8 cellular contexts compared by ENCODE assay signal in the genomic region with DNA sequence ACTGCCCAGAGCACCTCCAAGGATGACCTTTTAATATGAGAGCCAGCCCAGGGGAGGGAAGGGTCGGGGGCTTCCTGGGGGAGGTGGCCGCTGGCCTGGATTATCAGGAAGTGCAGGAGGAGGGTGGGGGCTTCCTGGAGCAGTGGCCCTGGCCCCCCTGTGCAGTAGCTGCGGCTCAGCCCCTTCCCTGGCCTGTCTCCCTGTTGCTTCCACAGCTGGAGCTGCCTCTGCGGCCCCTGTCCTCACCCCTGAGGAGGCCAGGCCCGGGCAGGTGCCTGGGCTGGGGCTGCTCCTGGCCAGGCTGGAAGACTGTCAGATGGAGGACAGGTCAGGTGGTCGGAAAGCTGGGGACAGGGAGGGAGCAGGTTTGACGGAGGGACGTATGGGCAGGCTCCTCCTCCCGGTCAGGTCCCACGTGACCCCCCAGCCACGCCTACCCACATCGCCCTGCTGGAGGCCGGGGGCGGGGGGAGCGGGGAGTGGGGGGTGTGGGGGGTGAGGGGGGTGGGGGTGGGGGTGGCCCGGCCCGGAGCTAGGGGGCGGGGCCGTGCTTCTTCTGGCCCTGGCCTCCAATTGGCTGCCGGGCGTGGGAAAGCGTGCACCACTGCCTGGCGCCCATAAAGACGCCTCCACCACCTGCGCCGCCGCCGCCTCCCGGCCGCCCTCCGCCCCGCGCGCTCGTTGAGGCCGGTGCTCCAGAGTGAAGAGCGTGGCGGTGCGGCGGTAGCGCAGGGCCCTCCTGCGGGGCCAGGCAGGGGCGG. TPM values are rescaled to one million over a fixed set of nuclear protein-coding genes. Genes with fewer than 3 reads are reported as not detected.
DNase-seq lines count a peak whose midpoint lies in the region; ATAC-seq, FAIRE-seq and TF ChIP-seq lines count a peak whose summit lies in the region.

No MANE protein-coding gene starts in this region.

- H3K14ac ChIP-seq in H1 (ENCODE audit: insufficient read length), result no peak overlapping the region

- H3K56ac ChIP-seq in H1 (replicated peaks; ENCODE audit: insufficient read length, low read depth, low read length), result peak overlapping the region; percentile 82

- H3K9ac ChIP-seq in H1 (replicated peaks in 1 of 4; ENCODE audit: extremely low read depth in 1 of 4, low read depth in 3 of 4, low read length in 3 of 4), result peak overlapping the region in 3 of 4 experiments; percentile 34 to 44 (median 39); a peak in 2 of 7 replicates

- ATAC-seq in HG03442 (IDR thresholded peaks at IDR 0.05; ENCODE audit: unreplicated experiment), result peak; percentile 30

- FAIRE-seq in H1 (lab: Jason Lieb, UNC), result no peak

- H3K9me3 ChIP-seq in H1 (ENCODE audit: insufficient read depth in 2 of 2, low read depth in 1 of 2, low read length in 1 of 2), result no peaks in the 10 kb centered on the region

- WGBS in H1 (ENCODE audit: extremely low coverage in 1 of 2, insufficient coverage in 1 of 2, insufficient read length in 1 of 2, insufficient replicate concordance in 2 of 2, low coverage in 1 of 2, low lambda C conversion rate in 2 of 2, missing lambda C conversion rate in 1 of 2), 2 experiments, result 12% methylated on average over 8 of the region's 43 CpGs; no CpG with 5 or more reads in 1 of the 2 experiments

- H2BK120ac ChIP-seq in H1 (replicated peaks; ENCODE audit: low read depth, low read length), result no peak overlapping the region

- no peak overlapping the region for H2AK5ac ChIP-seq in H1 (ENCODE audit: low read depth, low read length)

- TF ChIP-seq CTCF in H1 (IDR thresholded peaks at IDR 0.05; ENCODE audit: control extremely low read depth in 1 of 3, insufficient read depth in 1 of 3, low read depth in 1 of 3, low read length in 3 of 3), result no peak

- peaks cover 10% of the 10 kb centered on the region; the same call in 1 of the 2 replicates for H3K23me2 ChIP-seq in H1 (ENCODE audit: low read depth, low read length)

- no peak overlapping the region for H3K27ac ChIP-seq in H1 (ENCODE audit: low read depth, low read length)

- H2BK20ac ChIP-seq in H1 (ENCODE audit: low read length), result no peak overlapping the region

- TF ChIP-seq EP300 in H1 (IDR thresholded peaks at IDR 0.05; ENCODE audit: borderline replicate concordance in 1 of 2, low read depth in 2 of 2, low read length in 2 of 2), result no peak

- H2BK5ac ChIP-seq in H1 (ENCODE audit: low read depth, low read length), result peak overlapping the region; percentile 87

- H4K20me1 ChIP-seq in H1 (replicated peaks in 1 of 2; ENCODE audit: control insufficient read depth in 1 of 2, insufficient read depth in 2 of 2, low read length in 2 of 2), result no peaks in the 10 kb centered on the region

- H4K5ac ChIP-seq in H1 (ENCODE audit: insufficient read length, low read depth, low read length), result peak overlapping the region; percentile 90

- no peaks in the 10 kb centered on the region for H3K79me2 ChIP-seq in H1 (ENCODE audit: control insufficient read depth in 1 of 2, insufficient read depth in 2 of 2, low read length in 2 of 2)

- H2BK12ac ChIP-seq in H1 (ENCODE audit: low read depth, low read length), result no peak overlapping the region

- POLR2A ChIA-PET in H1 (lab: Charles Lee; ENCODE audit: partially characterized antibody), result interaction anchor here (0.5 to 1.7 kb wide), 6 partner anchors 9 to 807 kb away, joined by 3 to 5 read pairs (median 4); partner anchors contain the start of genes HES5 and PANK4

- H2AFZ ChIP-seq in H1 (ENCODE audit: low read length), result no peak overlapping the region

- no peaks in the 10 kb centered on the region for H3K79me1 ChIP-seq in H1 (ENCODE audit: low read depth, low read length)

- no peak overlapping the region for H2BK15ac ChIP-seq in H1 (ENCODE audit: low read length)

- H3K23ac ChIP-seq in H1 (ENCODE audit: insufficient read length), result no peak overlapping the region

- CTCF ChIA-PET in H1 (lab: Charles Lee; ENCODE audit: partially characterized antibody), result interaction anchor here (0.7 to 3.3 kb wide), 7 partner anchors 11 to 947 kb away, joined by 3 to 16 read pairs (median 4); partner anchors contain the start of gene PEX10

- peak overlapping the region; percentile 91 for H4K91ac ChIP-seq in H1 (replicated peaks; ENCODE audit: insufficient read length, low read length)

- H3K4ac ChIP-seq in H1 (replicated peaks; ENCODE audit: insufficient read length, low read depth, low read length), result peak overlapping the region; percentile 96

- TF ChIP-seq RAD21 in H1 (IDR thresholded peaks at IDR 0.05 in 1 of 2, conservative IDR thresholded peaks at IDR 0.05 in 1 of 2; ENCODE audit: low read depth in 2 of 2, low read length in 2 of 2), result no peak

- peaks cover 0 to 15% (median 8%) of the 10 kb centered on the region in 4 experiments; a peak in 4 of 7 replicates for H3K27me3 ChIP-seq in H1 (replicated peaks in 1 of 4; ENCODE audit: control insufficient read depth in 3 of 4, extremely low read depth in 1 of 4, insufficient read depth in 3 of 4, low read length in 3 of 4)

- peak overlapping the region; percentile 82 to 92 for H3K4me2 ChIP-seq in H1 (ENCODE audit: insufficient read depth in 1 of 2, low read depth in 2 of 2, low read length in 2 of 2)

- peak overlapping the region; percentile 78 for H3K18ac ChIP-seq in H1 (ENCODE audit: extremely low read depth, low read length)

- peak overlapping the region; percentile 88 for H4K8ac ChIP-seq in H1 (ENCODE audit: extremely low read depth, insufficient read depth, low read length)

- DNase-seq in Ammon's horn (ENCODE audit: low spot score) (peak; percentile 92), NCI-H82 treated with DMSO at 0.1 percent for 48 hours (lab: John Stamatoyannopoulos, UW; ENCODE audit: unreplicated experiment) (peak; percentile 91), H1 (ENCODE audit: low read depth in 1 of 2, low spot score in 2 of 2) (peak; percentile 78 to 91), mesenteric fat pad (ENCODE audit: low spot score) (peak; percentile 93)
- DNase-seq in activated CD8-positive, alpha-beta memory T cell treated with anti-CD3 and anti-CD28 coated beads for 48 hours (ENCODE audit: low read depth in 2 of 3, low spot score in 2 of 3), result peak; percentile 68 to 71 (median 68)
- peak; percentile 80 to 82 for DNase-seq in stimulated activated CD8-positive, alpha-beta memory T cell treated with anti-CD3 and anti-CD28 coated beads, Interleukin-2, amount 100 ng/mL, for 48 hours (ENCODE audit: low read depth in 2 of 2)

- no peaks in the 10 kb centered on the region for H3K36me3 ChIP-seq in H1 (ENCODE audit: control insufficient read depth in 2 of 4, insufficient read depth in 4 of 4, low read length in 3 of 4)

- peaks cover 0 to 31% (median 28%) of the 10 kb centered on the region in 4 experiments; a peak in 6 of 7 replicates for H3K4me1 ChIP-seq in H1 (replicated peaks in 1 of 4; ENCODE audit: control insufficient read depth in 3 of 4, insufficient read depth in 4 of 4, low read length in 3 of 4)

- peak overlapping the region; percentile 51 to 75 (median 63) for H3K4me3 ChIP-seq in H1 (ENCODE audit: extremely low read depth in 1 of 4, insufficient read depth in 2 of 4, low read depth in 3 of 4, low read length in 4 of 4)

- peak; percentile 97 for TF ChIP-seq POLR2A in GM19193 (IDR thresholded peaks at IDR 0.05; ENCODE audit: extremely low read depth, insufficient read depth, insufficient read length)
- peak in 1 of 2 experiments; percentile 78; a peak in 2 of 3 replicates for TF ChIP-seq POLR2A in H1 (IDR thresholded peaks at IDR 0.05; ENCODE audit: control extremely low read depth in 1 of 2, low read depth in 2 of 2, low read length in 2 of 2)

RNA-seq across cellular contexts. Expression of gene TNFRSF14, which starts 10.2 kb away (rescaled TPM):
- 0.50 and 0.65 TPM in 2 replicates for total RNA-seq in H1 (2021; fragmentation: NEBNext Ultra II Directional; extraction: Animal tissue kit (Norgen Biotek cat#: 25700))
- polyA plus RNA-seq in H1 (2011; rRNA removed), result 0.13 and 0.36 TPM in 2 replicates
- polyA plus RNA-seq in H1 (2011; cell fraction: cytosol; rRNA removed), result 0.43 TPM
- 1.1 TPM for polyA plus RNA-seq in H1 (2011; cell fraction: nucleus; rRNA removed)
- polyA plus RNA-seq in H1 (2012, experiment 1 of 2), result 0.17 to 0.35 TPM (median 0.24 TPM) in 3 of 4 replicates, not detected in the other
- not detected for polyA plus RNA-seq in H1 (2012, experiment 2 of 2)
- 0.08 TPM for polyA plus RNA-seq in H1 (2013, experiment 1 of 2)
- polyA plus RNA-seq in H1 (2013, experiment 2 of 2), result 0.09 TPM
- polyA minus RNA-seq in H1 (2011; rRNA and poly(A)+ RNA removed), result 0.22 and 0.32 TPM in 2 replicates
- polyA minus RNA-seq in H1 (2011; cell fraction: cytosol; rRNA and poly(A)+ RNA removed), result not detected
- 1.5 TPM for polyA minus RNA-seq in H1 (2011; cell fraction: nucleus; rRNA and poly(A)+ RNA removed)
- total RNA-seq in mesenteric fat pad, result 53.7 TPM

RNA-seq across cellular contexts. Expression of gene HES5, which starts 15.9 kb away (rescaled TPM):
- 0.22 and 0.25 TPM in 2 replicates for total RNA-seq in H1 (2021; fragmentation: NEBNext Ultra II Directional; extraction: Animal tissue kit (Norgen Biotek cat#: 25700))
- 0.08 TPM in 1 of 2 replicates, not detected in the other for polyA plus RNA-seq in H1 (2011; rRNA removed)
- 0.05 TPM for polyA plus RNA-seq in H1 (2011; cell fraction: cytosol; rRNA removed)
- 0.17 TPM for polyA plus RNA-seq in H1 (2011; cell fraction: nucleus; rRNA removed)
- polyA plus RNA-seq in H1 (2012, experiment 1 of 2), result 0.13 to 0.29 TPM in 2 of 4 replicates, not detected in the others
- 0.13 TPM for polyA plus RNA-seq in H1 (2012, experiment 2 of 2)
- 0.04 TPM for polyA plus RNA-seq in H1 (2013, experiment 1 of 2)
- 0.04 TPM for polyA plus RNA-seq in H1 (2013, experiment 2 of 2)
- polyA minus RNA-seq in H1 (2011; rRNA and poly(A)+ RNA removed), result 0.28 TPM in 1 of 2 replicates, not detected in the other
- not detected for polyA minus RNA-seq in H1 (2011; cell fraction: cytosol; rRNA and poly(A)+ RNA removed)
- polyA minus RNA-seq in H1 (2011; cell fraction: nucleus; rRNA and poly(A)+ RNA removed), result not detected
- total RNA-seq in mesenteric fat pad, result 0.58 TPM

RNA-seq across cellular contexts. Expression of gene PANK4, which starts 19.5 kb away (rescaled TPM):
- 29.7 and 35.4 TPM in 2 replicates for total RNA-seq in H1 (2021; fragmentation: NEBNext Ultra II Directional; extraction: Animal tissue kit (Norgen Biotek cat#: 25700))
- polyA plus RNA-seq in H1 (2011; rRNA removed), result 20.1 and 24.4 TPM in 2 replicates
- polyA plus RNA-seq in H1 (2011; cell fraction: cytosol; rRNA removed), result 24.0 TPM
- 110 TPM for polyA plus RNA-seq in H1 (2011; cell fraction: nucleus; rRNA removed)
- 20.2 to 27.0 TPM (median 21.6 TPM) in 4 replicates for polyA plus RNA-seq in H1 (2012, experiment 1 of 2)
- 14.8 TPM for polyA plus RNA-seq in H1 (2012, experiment 2 of 2)
- polyA plus RNA-seq in H1 (2013, experiment 1 of 2), result 12.0 TPM
- 11.1 TPM for polyA plus RNA-seq in H1 (2013, experiment 2 of 2)
- 24.4 and 25.4 TPM in 2 replicates for polyA minus RNA-seq in H1 (2011; rRNA and poly(A)+ RNA removed)
- 24.7 TPM for polyA minus RNA-seq in H1 (2011; cell fraction: cytosol; rRNA and poly(A)+ RNA removed)
- 116 TPM for polyA minus RNA-seq in H1 (2011; cell fraction: nucleus; rRNA and poly(A)+ RNA removed)
- total RNA-seq in mesenteric fat pad, result 23.0 TPM

RNA-seq across cellular contexts. Expression of gene PRXL2B, which starts 40.6 kb away (rescaled TPM):
- total RNA-seq in H1 (2021; fragmentation: NEBNext Ultra II Directional; extraction: Animal tissue kit (Norgen Biotek cat#: 25700)), result 44.4 and 46.0 TPM in 2 replicates
- 35.3 and 54.6 TPM in 2 replicates for polyA plus RNA-seq in H1 (2011; rRNA removed)
- polyA plus RNA-seq in H1 (2011; cell fraction: cytosol; rRNA removed), result 39.9 TPM
- polyA plus RNA-seq in H1 (2011; cell fraction: nucleus; rRNA removed), result 87.5 TPM
- 35.5 to 45.3 TPM (median 42.8 TPM) in 4 replicates for polyA plus RNA-seq in H1 (2012, experiment 1 of 2)
- 46.9 TPM for polyA plus RNA-seq in H1 (2012, experiment 2 of 2)
- polyA plus RNA-seq in H1 (2013, experiment 1 of 2), result 27.5 TPM
- 26.7 TPM for polyA plus RNA-seq in H1 (2013, experiment 2 of 2)
- polyA minus RNA-seq in H1 (2011; rRNA and poly(A)+ RNA removed), result 15.9 and 21.5 TPM in 2 replicates
- polyA minus RNA-seq in H1 (2011; cell fraction: cytosol; rRNA and poly(A)+ RNA removed), result 18.1 TPM
- polyA minus RNA-seq in H1 (2011; cell fraction: nucleus; rRNA and poly(A)+ RNA removed), result 16.7 TPM
- total RNA-seq in mesenteric fat pad, result 12.4 TPM

Comparison
In these comparisons a context has a peak if more than half of its experiments do, and no peak if none do; other contexts are left out.
1. RNA of gene TNFRSF14, which starts 10.2 kb away (total RNA-seq): 53.7 TPM in mesenteric fat pad (single experiment); 0.50 to 0.65 TPM in H1; every median in the first group is over 10 times any median in the second.
2. Peak in every context shown above with its lines, with median percentiles within 50 percentile points of each other: DNase-seq.